In genomic region chr7:151062399-151063211, GRCh38 we compare ENCODE assay signal across 1 cellular context.
TF ChIP-seq lines count a peak whose summit lies in the region.

No MANE protein-coding gene starts in this region.

TF ChIP-seq in IMR-90, 13 proteins besides CTCF, POLR2A, EP300 and RAD21 (continued from another document):
- no peak for TF ChIP-seq RFX5 (IDR thresholded peaks at IDR 0.05; ENCODE audit: low read depth, low read length)
- no peak for TF ChIP-seq SMC3 (IDR thresholded peaks at IDR 0.05; ENCODE audit: low read depth, low read length)
- no peak for TF ChIP-seq RCOR1 (IDR thresholded peaks at IDR 0.05; ENCODE audit: insufficient replicate concordance, low read length)
- no peak for TF ChIP-seq FOS (IDR thresholded peaks at IDR 0.05; ENCODE audit: low read depth, low read length)
- TF ChIP-seq MAFK (IDR thresholded peaks at IDR 0.05; ENCODE audit: low read depth, low read length) = no peak
- peak; percentile 86 for TF ChIP-seq MXI1 (IDR thresholded peaks at IDR 0.05; ENCODE audit: borderline replicate concordance, low read depth, low read length)
TF ChIP-seq in IMR-90: peak in this region for 5.
